In the genomic region with DNA sequence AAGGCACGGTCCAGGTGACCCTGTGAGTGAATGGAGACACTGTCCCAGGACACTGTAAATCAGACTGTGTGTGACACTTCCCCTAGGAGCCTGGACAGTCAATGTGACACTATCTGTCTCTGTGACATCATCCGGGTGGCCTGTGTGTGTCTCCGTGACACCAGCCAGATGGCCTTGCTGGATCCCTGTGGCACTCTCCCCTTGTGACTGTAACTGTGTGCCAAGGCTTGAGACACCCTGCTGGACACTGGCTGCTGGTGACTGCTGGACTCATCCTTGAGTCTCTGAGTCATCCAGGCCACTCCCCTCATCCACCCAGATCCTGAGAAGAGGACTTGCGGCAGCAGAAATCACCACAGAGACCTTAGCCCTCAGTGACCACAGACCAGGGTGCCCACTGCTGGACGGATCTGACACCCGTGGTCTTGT, we compare ENCODE assay signal across 11 cellular contexts. TPM values are rescaled to one million over a fixed set of nuclear protein-coding genes. Genes with fewer than 3 reads are reported as not detected.
DNase-seq lines count a peak whose midpoint lies in the region; ATAC-seq and TF ChIP-seq lines count a peak whose summit lies in the region.
"Had no signal": no experiment of that assay in that cellular context is flagged by ENCODE, and none has a peak within 500 bp of the region (broad histone marks: within the 10 kb centered on the region; RNA-seq: fewer than 3 reads in every experiment).

No MANE protein-coding gene starts in this region.

- TF ChIP-seq CTCF in fibroblast of pulmonary artery (IDR thresholded peaks at IDR 0.05; ENCODE audit: low read length, missing control alignments): no peak

- ATAC-seq in SK-N-SH treated with all-trans-retinoic acid at 6 μM for 48 hours (peak; percentile 66), GM18511 (IDR thresholded peaks at IDR 0.05; ENCODE audit: unreplicated experiment) (no peak)
- ATAC-seq: natural killer cell had no signal

- DNase-seq in ELR (ENCODE audit: low read depth) (peak; percentile 75), fibroblast of pulmonary artery (ENCODE audit: low read depth) (peak; percentile 13), occipital lobe (lab: John Stamatoyannopoulos, UW) (peak; percentile 89), NCI-H187 treated with DMSO at 0.1 percent for 48 hours (lab: John Stamatoyannopoulos, UW) (no peak), D341Med (ENCODE audit: low spot score) (no peak)
- no peak for DNase-seq in stimulated activated naive CD4-positive, alpha-beta T cell (lab: John Stamatoyannopoulos, UW)
- DNase-seq: activated CD8-positive, alpha-beta memory T cell treated with anti-CD3 and anti-CD28 coated beads, Interleukin-2, amount 50 U/mL, for 4 hours; natural killer cell had no signal

- no peak overlapping the region for H3K4me3 ChIP-seq in fibroblast of pulmonary artery (replicated peaks; ENCODE audit: low read depth, low read length)
- H3K4me3 ChIP-seq: SK-N-MC had no signal

TF ChIP-seq in SK-N-SH treated with all-trans-retinoic acid at 6 μM for 48 hours, 23 proteins besides CTCF, POLR2A, EP300 and RAD21:
- TF ChIP-seq CSDC2 (CRISPR knock-in tag; IDR thresholded peaks at IDR 0.05) (no peak), ZNF70 (CRISPR knock-in tag; IDR thresholded peaks at IDR 0.05) (no peak), ZFP3 (CRISPR knock-in tag; IDR thresholded peaks at IDR 0.05) (no peak), TOX (CRISPR knock-in tag; IDR thresholded peaks at IDR 0.05; ENCODE audit: borderline replicate concordance) (no peak), ZNF565 (CRISPR knock-in tag; conservative IDR thresholded peaks at IDR 0.05; ENCODE audit: low read depth) (no peak), TCF4 (CRISPR knock-in tag; IDR thresholded peaks at IDR 0.05; ENCODE audit: borderline replicate concordance) (peak; percentile 86)
- TF ChIP-seq, protein P1, sequence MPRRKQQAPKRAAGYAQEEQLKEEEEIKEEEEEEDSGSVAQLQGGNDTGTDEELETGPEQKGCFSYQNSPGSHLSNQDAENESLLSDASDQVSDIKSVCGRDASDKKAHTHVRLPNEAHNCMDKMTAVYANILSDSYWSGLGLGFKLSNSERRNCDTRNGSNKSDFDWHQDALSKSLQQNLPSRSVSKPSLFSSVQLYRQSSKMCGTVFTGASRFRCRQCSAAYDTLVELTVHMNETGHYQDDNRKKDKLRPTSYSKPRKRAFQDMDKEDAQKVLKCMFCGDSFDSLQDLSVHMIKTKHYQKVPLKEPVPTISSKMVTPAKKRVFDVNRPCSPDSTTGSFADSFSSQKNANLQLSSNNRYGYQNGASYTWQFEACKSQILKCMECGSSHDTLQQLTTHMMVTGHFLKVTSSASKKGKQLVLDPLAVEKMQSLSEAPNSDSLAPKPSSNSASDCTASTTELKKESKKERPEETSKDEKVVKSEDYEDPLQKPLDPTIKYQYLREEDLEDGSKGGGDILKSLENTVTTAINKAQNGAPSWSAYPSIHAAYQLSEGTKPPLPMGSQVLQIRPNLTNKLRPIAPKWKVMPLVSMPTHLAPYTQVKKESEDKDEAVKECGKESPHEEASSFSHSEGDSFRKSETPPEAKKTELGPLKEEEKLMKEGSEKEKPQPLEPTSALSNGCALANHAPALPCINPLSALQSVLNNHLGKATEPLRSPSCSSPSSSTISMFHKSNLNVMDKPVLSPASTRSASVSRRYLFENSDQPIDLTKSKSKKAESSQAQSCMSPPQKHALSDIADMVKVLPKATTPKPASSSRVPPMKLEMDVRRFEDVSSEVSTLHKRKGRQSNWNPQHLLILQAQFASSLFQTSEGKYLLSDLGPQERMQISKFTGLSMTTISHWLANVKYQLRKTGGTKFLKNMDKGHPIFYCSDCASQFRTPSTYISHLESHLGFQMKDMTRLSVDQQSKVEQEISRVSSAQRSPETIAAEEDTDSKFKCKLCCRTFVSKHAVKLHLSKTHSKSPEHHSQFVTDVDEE (CRISPR knock-in tag; IDR thresholded peaks at IDR 0.05): peak; percentile 88; the same call in 1 of the 2 replicates
- TF ChIP-seq, protein P2, sequence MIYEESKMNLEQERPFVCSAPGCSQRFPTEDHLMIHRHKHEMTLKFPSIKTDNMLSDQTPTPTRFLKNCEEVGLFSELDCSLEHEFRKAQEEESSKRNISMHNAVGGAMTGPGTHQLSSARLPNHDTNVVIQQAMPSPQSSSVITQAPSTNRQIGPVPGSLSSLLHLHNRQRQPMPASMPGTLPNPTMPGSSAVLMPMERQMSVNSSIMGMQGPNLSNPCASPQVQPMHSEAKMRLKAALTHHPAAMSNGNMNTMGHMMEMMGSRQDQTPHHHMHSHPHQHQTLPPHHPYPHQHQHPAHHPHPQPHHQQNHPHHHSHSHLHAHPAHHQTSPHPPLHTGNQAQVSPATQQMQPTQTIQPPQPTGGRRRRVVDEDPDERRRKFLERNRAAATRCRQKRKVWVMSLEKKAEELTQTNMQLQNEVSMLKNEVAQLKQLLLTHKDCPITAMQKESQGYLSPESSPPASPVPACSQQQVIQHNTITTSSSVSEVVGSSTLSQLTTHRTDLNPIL (CRISPR knock-in tag; IDR thresholded peaks at IDR 0.05; ENCODE audit: low read depth): no peak
- TF ChIP-seq, protein P3, sequence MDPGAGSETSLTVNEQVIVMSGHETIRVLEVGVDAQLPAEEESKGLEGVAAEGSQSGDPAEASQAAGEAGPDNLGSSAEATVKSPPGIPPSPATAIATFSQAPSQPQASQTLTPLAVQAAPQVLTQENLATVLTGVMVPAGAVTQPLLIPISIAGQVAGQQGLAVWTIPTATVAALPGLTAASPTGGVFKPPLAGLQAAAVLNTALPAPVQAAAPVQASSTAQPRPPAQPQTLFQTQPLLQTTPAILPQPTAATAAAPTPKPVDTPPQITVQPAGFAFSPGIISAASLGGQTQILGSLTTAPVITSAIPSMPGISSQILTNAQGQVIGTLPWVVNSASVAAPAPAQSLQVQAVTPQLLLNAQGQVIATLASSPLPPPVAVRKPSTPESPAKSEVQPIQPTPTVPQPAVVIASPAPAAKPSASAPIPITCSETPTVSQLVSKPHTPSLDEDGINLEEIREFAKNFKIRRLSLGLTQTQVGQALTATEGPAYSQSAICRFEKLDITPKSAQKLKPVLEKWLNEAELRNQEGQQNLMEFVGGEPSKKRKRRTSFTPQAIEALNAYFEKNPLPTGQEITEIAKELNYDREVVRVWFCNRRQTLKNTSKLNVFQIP (CRISPR knock-in tag; IDR thresholded peaks at IDR 0.05; ENCODE audit: borderline replicate concordance, low read depth): no peak

RNA-seq across cellular contexts. Expression of a gene that starts 51.6 kb away (rescaled TPM):
- 18.6 TPM for total RNA-seq in occipital lobe

RNA-seq across cellular contexts. Expression of a gene that starts 51.8 kb away (rescaled TPM):
- total RNA-seq in occipital lobe: 10.8 TPM

Comparison
In these comparisons a context has a peak if more than half of its experiments do, and no peak if none do; other contexts are left out.
1. DNase-seq: peak in ELR (single experiment), fibroblast of pulmonary artery (single experiment) and occipital lobe (single experiment); none in NCI-H187 treated with DMSO at 0.1 percent for 48 hours (single experiment), D341Med (single experiment) and stimulated activated naive CD4-positive, alpha-beta T cell (0 of 6).